Comparison of ENCODE assay signal across 1 cellular context in genomic region chr18:13487237-13487636, GRCh38.
TF ChIP-seq lines count a peak whose summit lies in the region.

No MANE protein-coding gene starts in this region.

TF ChIP-seq in WTC11, 78 proteins besides CTCF, POLR2A, EP300 and RAD21 (continued from another document):
- TF ChIP-seq, protein P1, sequence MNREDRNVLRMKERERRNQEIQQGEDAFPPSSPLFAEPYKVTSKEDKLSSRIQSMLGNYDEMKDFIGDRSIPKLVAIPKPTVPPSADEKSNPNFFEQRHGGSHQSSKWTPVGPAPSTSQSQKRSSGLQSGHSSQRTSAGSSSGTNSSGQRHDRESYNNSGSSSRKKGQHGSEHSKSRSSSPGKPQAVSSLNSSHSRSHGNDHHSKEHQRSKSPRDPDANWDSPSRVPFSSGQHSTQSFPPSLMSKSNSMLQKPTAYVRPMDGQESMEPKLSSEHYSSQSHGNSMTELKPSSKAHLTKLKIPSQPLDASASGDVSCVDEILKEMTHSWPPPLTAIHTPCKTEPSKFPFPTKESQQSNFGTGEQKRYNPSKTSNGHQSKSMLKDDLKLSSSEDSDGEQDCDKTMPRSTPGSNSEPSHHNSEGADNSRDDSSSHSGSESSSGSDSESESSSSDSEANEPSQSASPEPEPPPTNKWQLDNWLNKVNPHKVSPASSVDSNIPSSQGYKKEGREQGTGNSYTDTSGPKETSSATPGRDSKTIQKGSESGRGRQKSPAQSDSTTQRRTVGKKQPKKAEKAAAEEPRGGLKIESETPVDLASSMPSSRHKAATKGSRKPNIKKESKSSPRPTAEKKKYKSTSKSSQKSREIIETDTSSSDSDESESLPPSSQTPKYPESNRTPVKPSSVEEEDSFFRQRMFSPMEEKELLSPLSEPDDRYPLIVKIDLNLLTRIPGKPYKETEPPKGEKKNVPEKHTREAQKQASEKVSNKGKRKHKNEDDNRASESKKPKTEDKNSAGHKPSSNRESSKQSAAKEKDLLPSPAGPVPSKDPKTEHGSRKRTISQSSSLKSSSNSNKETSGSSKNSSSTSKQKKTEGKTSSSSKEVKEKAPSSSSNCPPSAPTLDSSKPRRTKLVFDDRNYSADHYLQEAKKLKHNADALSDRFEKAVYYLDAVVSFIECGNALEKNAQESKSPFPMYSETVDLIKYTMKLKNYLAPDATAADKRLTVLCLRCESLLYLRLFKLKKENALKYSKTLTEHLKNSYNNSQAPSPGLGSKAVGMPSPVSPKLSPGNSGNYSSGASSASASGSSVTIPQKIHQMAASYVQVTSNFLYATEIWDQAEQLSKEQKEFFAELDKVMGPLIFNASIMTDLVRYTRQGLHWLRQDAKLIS (CRISPR knock-in tag; IDR thresholded peaks at IDR 0.05; ENCODE audit: borderline replicate concordance): no peak
- no peak for TF ChIP-seq ZNF121 (CRISPR knock-in tag; IDR thresholded peaks at IDR 0.05)
- no peak for TF ChIP-seq FOXP4 (CRISPR knock-in tag; IDR thresholded peaks at IDR 0.05)
- TF ChIP-seq SMAD4 (CRISPR knock-in tag; IDR thresholded peaks at IDR 0.05): no peak
- no peak for TF ChIP-seq ESRRA (CRISPR knock-in tag; IDR thresholded peaks at IDR 0.05; ENCODE audit: borderline replicate concordance)
- no peak for TF ChIP-seq MYBL2 (CRISPR knock-in tag; IDR thresholded peaks at IDR 0.05)
- no peak for TF ChIP-seq USF2 (CRISPR knock-in tag; IDR thresholded peaks at IDR 0.05)
- no peak for TF ChIP-seq ZNF416 (CRISPR knock-in tag; IDR thresholded peaks at IDR 0.05)
- no peak for TF ChIP-seq ATF3 (CRISPR knock-in tag; conservative IDR thresholded peaks at IDR 0.05)
- no peak for TF ChIP-seq ELF4 (CRISPR knock-in tag; IDR thresholded peaks at IDR 0.05; ENCODE audit: low read depth)
- no peak for TF ChIP-seq ATF1 (CRISPR knock-in tag; IDR thresholded peaks at IDR 0.05)
- TF ChIP-seq GTF2I (CRISPR knock-in tag; conservative IDR thresholded peaks at IDR 0.05): no peak
- TF ChIP-seq RELA (CRISPR knock-in tag; IDR thresholded peaks at IDR 0.05; ENCODE audit: borderline replicate concordance): no peak
- no peak for TF ChIP-seq HMGXB4 (CRISPR knock-in tag; IDR thresholded peaks at IDR 0.05)
